In the genomic region with DNA sequence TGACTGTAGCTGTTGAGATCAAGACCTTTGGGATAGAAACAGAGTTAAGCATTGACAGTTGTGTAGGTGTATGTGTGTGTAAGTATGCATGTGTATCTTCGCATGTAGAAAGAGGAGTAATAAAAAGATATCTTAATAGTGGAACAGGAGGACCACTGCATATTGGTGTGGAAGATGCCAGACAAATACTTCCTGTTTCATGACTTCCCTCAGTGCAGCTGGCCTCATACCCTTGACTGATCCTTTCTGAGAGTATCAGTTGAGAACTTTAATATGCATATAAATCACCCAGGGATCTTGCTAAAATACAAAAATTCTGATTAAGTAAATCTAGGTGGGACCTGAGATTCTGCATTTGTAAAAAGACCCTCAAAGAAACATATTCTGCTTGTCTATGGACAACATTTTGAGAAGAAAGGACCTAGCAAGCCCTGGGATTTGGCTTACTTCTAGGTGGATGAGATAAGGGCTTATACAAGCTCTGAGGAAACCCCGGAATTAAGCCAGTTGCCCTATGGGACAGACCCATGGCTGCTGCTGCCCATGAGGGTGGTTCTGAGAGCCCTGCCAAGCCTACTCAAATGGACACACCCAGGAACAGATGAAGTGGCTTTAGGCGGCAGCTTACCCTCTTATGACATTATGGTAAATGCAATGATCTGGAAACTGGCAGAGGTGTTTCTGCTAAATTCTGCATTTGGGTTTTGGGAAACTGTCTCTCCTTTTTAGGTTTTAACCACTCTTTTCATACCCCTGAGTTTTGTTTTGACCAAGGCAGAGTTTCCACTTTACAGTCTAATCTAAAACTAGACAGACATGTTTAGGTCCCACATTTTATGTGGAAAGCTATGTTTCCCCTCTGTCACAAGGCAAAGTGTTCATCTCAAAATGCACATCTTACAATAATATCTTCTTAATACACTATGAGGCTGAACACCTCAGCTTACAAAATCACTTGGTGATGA, we compare ENCODE assay signal across 15 cellular contexts. TPM values are rescaled to one million over a fixed set of nuclear protein-coding genes. Genes with fewer than 3 reads are reported as not detected.
A peak's percentile ranks its signal among the peaks of the same experiment; 100 is the strongest.
DNase-seq lines count a peak whose midpoint lies in the region; ATAC-seq and TF ChIP-seq lines count a peak whose summit lies in the region.
"Had no signal": no experiment of that assay in that cellular context is flagged by ENCODE, and none has a peak within 500 bp of the region (broad histone marks: within the 10 kb centered on the region; RNA-seq: fewer than 3 reads in every experiment).

No MANE protein-coding gene starts in this region.

- no peak for TF ChIP-seq CTCF in thyroid gland (IDR thresholded peaks at IDR 0.05)
- TF ChIP-seq CTCF in ascending aorta (IDR thresholded peaks at IDR 0.05) = no peak
- no peak for TF ChIP-seq CTCF in PC-9 (conservative IDR thresholded peaks at IDR 0.05)

- peaks cover 88% of the 10 kb centered on the region for H3K36me3 Mint-ChIP-seq in activated CD8-positive, alpha-beta T cell treated with anti-CD3 and anti-CD28 coated beads, Interleukin-2, amount 10 ng/mL, durations not matched to agents 7 days and 5 days (ENCODE audit: low read depth)

- no peak overlapping the region for H3K4me2 ChIP-seq in PC-9

- intact Hi-C loops in thyroid gland (cut with DNase I) = no loop called here
- intact Hi-C loops in ascending aorta (cut with DNase I) = no loop called here
- intact Hi-C loops in PC-9 (cut with micrococcal nuclease; ENCODE audit: unreplicated experiment) = no loop called here

- WGBS in thyroid gland, 2 donors = 46 to 57% methylated on average over 3 of the region's 3 CpGs

- no TSS peak for BruUV-seq in PC-9 (replicated peaks; lab: Mats Ljungman, UMichigan)

- H3K36me3 ChIP-seq in thyroid gland = no peaks in the 10 kb centered on the region
- H3K36me3 ChIP-seq in ascending aorta = no peaks in the 10 kb centered on the region
- no peaks in the 10 kb centered on the region for H3K36me3 ChIP-seq in PC-9 (ENCODE audit: low read depth)
- H3K36me3 ChIP-seq: HAP-1 had no signal

- H3K9me3 Mint-ChIP-seq in activated CD8-positive, alpha-beta T cell treated with anti-CD3 and anti-CD28 coated beads, Interleukin-2, amount 10 ng/mL, durations not matched to agents 7 days and 5 days (ENCODE audit: insufficient read depth) = peaks cover 6% of the 10 kb centered on the region
- H3K9me3 Mint-ChIP-seq: dendritic cell treated with granulocyte-macrophage colony-stimulating factor and Interleukin-4, amounts not matched to agents 40 ng/mL and 50 ng/mL, for 4 days had no signal

- H3K27ac Mint-ChIP-seq in activated CD8-positive, alpha-beta T cell treated with anti-CD3 and anti-CD28 coated beads, Interleukin-2, amount 10 ng/mL, durations not matched to agents 7 days and 5 days = peak overlapping the region; percentile 51
- H3K27ac Mint-ChIP-seq: dendritic cell treated with granulocyte-macrophage colony-stimulating factor and Interleukin-4, amounts not matched to agents 40 ng/mL and 50 ng/mL, for 4 days had no signal

- no peaks in the 10 kb centered on the region for H4K20me1 ChIP-seq in PC-9 (ENCODE audit: insufficient read depth)

- H3K27me3 ChIP-seq in thyroid gland (no peaks in the 10 kb centered on the region), ascending aorta (no peaks in the 10 kb centered on the region), PC-9 (ENCODE audit: insufficient read depth, low read depth) (no peaks in the 10 kb centered on the region)

- peak; percentile 58 for DNase-seq in stimulated activated CD4-positive, alpha-beta T cell treated with anti-CD3 and anti-CD28 coated beads, Interleukin-15, amount 100 ng/mL, for 24 hours
- DNase-seq in stimulated activated CD4-positive, alpha-beta T cell treated with anti-CD3 and anti-CD28 coated beads, Interleukin-4, amount 100 ng/mL, for 1 hour = no peak
- no peak for DNase-seq in activated CD8-positive, alpha-beta T cell treated with anti-CD3 and anti-CD28 coated beads, Interleukin-2, amount 10 ng/mL, durations not matched to agents 7 days and 5 days
- DNase-seq in thyroid gland (peak; percentile 40 to 51), ascending aorta (ENCODE audit: low spot score in 2 of 2) (no peak), PC-9 (no peak)
- DNase-seq: midbrain, NCI-H2227 treated with DMSO at 0.1 percent for 48 hours, SIG-M5 had no signal

- POLR2A ChIA-PET in activated CD8-positive, alpha-beta T cell treated with anti-CD3 and anti-CD28 coated beads, Interleukin-2, amount 10 ng/mL, durations not matched to agents 7 days and 5 days (lab: Charles Lee) = interaction anchor here (0.7 to 2.8 kb wide), 4 partner anchors 10 to 62 kb away, joined by 3 to 15 read pairs (median 4); a partner anchor contains a TSS
- POLR2A ChIA-PET in PC-9 (lab: Charles Lee; ENCODE audit: unreplicated experiment) = no interaction called here

- H3K4me3 Mint-ChIP-seq in activated CD8-positive, alpha-beta T cell treated with anti-CD3 and anti-CD28 coated beads, Interleukin-2, amount 10 ng/mL, durations not matched to agents 7 days and 5 days = no peak overlapping the region
- H3K4me3 Mint-ChIP-seq: dendritic cell treated with granulocyte-macrophage colony-stimulating factor and Interleukin-4, amounts not matched to agents 40 ng/mL and 50 ng/mL, for 4 days had no signal

- H3K4me1 Mint-ChIP-seq in activated CD8-positive, alpha-beta T cell treated with anti-CD3 and anti-CD28 coated beads, Interleukin-2, amount 10 ng/mL, durations not matched to agents 7 days and 5 days (ENCODE audit: low read depth) = peaks cover 82% of the 10 kb centered on the region

- peak overlapping the region in 1 of 3 donors; percentile 27 for H3K27ac ChIP-seq in thyroid gland
- no peak overlapping the region for H3K27ac ChIP-seq in ascending aorta
- no peak overlapping the region for H3K27ac ChIP-seq in PC-9

- H3K9me3 ChIP-seq in thyroid gland (no peaks in the 10 kb centered on the region), ascending aorta (no peaks in the 10 kb centered on the region), PC-9 (ENCODE audit: insufficient read depth, low read depth) (no peaks in the 10 kb centered on the region; the same call in 1 of the 2 replicates)
- H3K9me3 ChIP-seq: HAP-1 had no signal

- no peak overlapping the region for H3K4me3 ChIP-seq in thyroid gland (replicated peaks in 1 of 3)
- no peak overlapping the region for H3K4me3 ChIP-seq in ascending aorta
- H3K4me3 ChIP-seq in PC-9 = no peak overlapping the region
- H3K4me3 ChIP-seq: HAP-1, K562, skin epidermis had no signal

- peak; percentile 59 for ATAC-seq in HG02642 (IDR thresholded peaks at IDR 0.05; ENCODE audit: poor library complexity, unreplicated experiment)
- ATAC-seq in activated CD8-positive, alpha-beta T cell treated with anti-CD3 and anti-CD28 coated beads, Interleukin-2, amount 10 ng/mL, durations not matched to agents 7 days and 5 days = no peak
- ATAC-seq in GM21381 (IDR thresholded peaks at IDR 0.05; ENCODE audit: unreplicated experiment) = no peak
- ATAC-seq: K562 had no signal

- H3F3A ChIP-seq in PC-9 (ENCODE audit: insufficient read depth, low read depth) = no peaks in the 10 kb centered on the region

- no peak for TF ChIP-seq POLR2A in thyroid gland (IDR thresholded peaks at IDR 0.05)

- H3K27me3 Mint-ChIP-seq in activated CD8-positive, alpha-beta T cell treated with anti-CD3 and anti-CD28 coated beads, Interleukin-2, amount 10 ng/mL, durations not matched to agents 7 days and 5 days (ENCODE audit: low read depth) = no peaks in the 10 kb centered on the region
- H3K27me3 Mint-ChIP-seq: dendritic cell treated with granulocyte-macrophage colony-stimulating factor and Interleukin-4, amounts not matched to agents 40 ng/mL and 50 ng/mL, for 4 days had no signal

- no peaks in the 10 kb centered on the region for H3K79me2 ChIP-seq in PC-9 (ENCODE audit: low read depth)

- H3K4me1 ChIP-seq in thyroid gland = peaks cover 0 to 22% of the 10 kb centered on the region in 2 donors
- no peaks in the 10 kb centered on the region for H3K4me1 ChIP-seq in ascending aorta
- H3K4me1 ChIP-seq in PC-9 (replicated peaks; ENCODE audit: insufficient read depth) = no peaks in the 10 kb centered on the region
- H3K4me1 ChIP-seq: HAP-1 had no signal

- no peaks in the 10 kb centered on the region for H3K9me2 ChIP-seq in PC-9 (ENCODE audit: insufficient read depth)

- H2AFZ ChIP-seq in PC-9 = no peak overlapping the region

- CTCF ChIA-PET in activated CD8-positive, alpha-beta T cell treated with anti-CD3 and anti-CD28 coated beads, Interleukin-2, amount 10 ng/mL, durations not matched to agents 7 days and 5 days (lab: Charles Lee) = interaction anchor here (1.0 to 4.9 kb wide), 5 partner anchors 10 to 55 kb away, joined by 4 to 24 read pairs (median 6); a partner anchor contains a TSS
- CTCF ChIA-PET in PC-9 (lab: Charles Lee) = no interaction called here

RNA-seq across cellular contexts. Expression of a gene that starts 8.8 kb away (rescaled TPM):
- total RNA-seq in activated CD8-positive, alpha-beta T cell treated with anti-CD3 and anti-CD28 coated beads, Interleukin-2, amount 10 ng/mL, durations not matched to agents 7 days and 5 days = under 1 TPM; 0.68 to 0.74 TPM
- 100 to 1,000 TPM in 2 of 4 donors, 10 to 100 TPM in 2; 31.1 to 163 (median 88.9) TPM for total RNA-seq in thyroid gland
- 1.4 TPM for total RNA-seq in ascending aorta
- 45.1 and 54.7 TPM in 2 replicates for total RNA-seq in PC-9 (2021)

Comparison
In these comparisons a context has a peak if more than half of its experiments do, and no peak if none do; other contexts are left out.
1. DNase-seq: peak in stimulated activated CD4-positive, alpha-beta T cell treated with anti-CD3 and anti-CD28 coated beads, Interleukin-15, amount 100 ng/mL, for 24 hours (single experiment) and thyroid gland (2 of 2); none in stimulated activated CD4-positive, alpha-beta T cell treated with anti-CD3 and anti-CD28 coated beads, Interleukin-4, amount 100 ng/mL, for 1 hour (single experiment), activated CD8-positive, alpha-beta T cell treated with anti-CD3 and anti-CD28 coated beads, Interleukin-2, amount 10 ng/mL, durations not matched to agents 7 days and 5 days (single experiment), ascending aorta (0 of 2) and PC-9 (0 of 2).
2. RNA of a gene that starts 8.8 kb away (total RNA-seq): 31.1 to 163 TPM in thyroid gland and 45.1 to 54.7 TPM in PC-9; 1.4 TPM in ascending aorta (single experiment) and 0.68 to 0.74 TPM in activated CD8-positive, alpha-beta T cell treated with anti-CD3 and anti-CD28 coated beads, Interleukin-2, amount 10 ng/mL, durations not matched to agents 7 days and 5 days; every median in the first group is over 10 times any median in the second.